1 cellular context compared by ENCODE assay signal in genomic region chr2:233354500-233354924, GRCh38.
TF ChIP-seq lines count a peak whose summit lies in the region.

No MANE protein-coding gene starts in this region.

TF ChIP-seq in SK-N-SH, 30 proteins besides CTCF, POLR2A, EP300 and RAD21 (continued from another document):
- TF ChIP-seq IRF3 (IDR thresholded peaks at IDR 0.05; ENCODE audit: low read depth, low read length): no peak
- TF ChIP-seq ELF1 (IDR thresholded peaks at IDR 0.05): no peak
- TF ChIP-seq GATA2 (CRISPR knock-in tag; IDR thresholded peaks at IDR 0.05): no peak
